In the genomic region with DNA sequence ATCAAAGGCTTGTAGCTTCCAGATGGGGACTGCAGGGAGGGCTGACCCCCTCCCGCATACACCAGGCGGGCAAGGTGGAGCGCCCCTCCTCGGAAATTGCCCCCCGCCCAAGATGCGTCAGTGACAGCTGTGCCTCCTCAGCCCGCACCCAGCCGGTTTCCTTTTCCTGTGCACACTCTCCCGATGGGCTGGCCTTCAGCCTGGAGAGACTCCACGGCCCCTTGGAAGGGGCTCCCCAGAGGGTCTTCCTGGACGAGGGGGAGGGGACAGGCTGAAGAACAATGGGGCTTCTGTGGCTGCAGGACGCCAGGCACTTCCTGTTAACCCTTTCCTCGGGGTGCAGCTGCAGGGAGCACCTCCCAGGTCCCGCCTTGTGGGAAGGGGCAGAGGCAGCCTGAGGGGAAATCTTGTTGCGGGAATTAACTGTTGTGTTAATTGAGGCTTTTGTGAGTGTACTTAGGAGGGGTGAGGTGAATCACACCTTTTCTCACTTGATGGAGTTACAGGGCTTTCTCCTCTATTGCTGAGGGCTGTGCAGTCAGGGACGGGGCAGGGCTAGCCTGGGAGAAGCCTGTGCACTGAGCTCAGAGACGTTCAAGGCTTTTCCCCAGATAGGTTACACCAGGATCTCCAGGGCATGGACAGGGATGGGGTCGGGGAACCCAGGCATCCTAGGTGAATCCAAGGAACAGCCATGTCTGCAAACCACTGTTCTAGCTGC, we compare ENCODE assay signal across 1 cellular context.
TF ChIP-seq lines count a peak whose summit lies in the region.

No MANE protein-coding gene starts in this region.

TF ChIP-seq in HepG2, 621 proteins besides CTCF, POLR2A, EP300 and RAD21 (continued from another document and continues in another):
- TF ChIP-seq, protein P1, sequence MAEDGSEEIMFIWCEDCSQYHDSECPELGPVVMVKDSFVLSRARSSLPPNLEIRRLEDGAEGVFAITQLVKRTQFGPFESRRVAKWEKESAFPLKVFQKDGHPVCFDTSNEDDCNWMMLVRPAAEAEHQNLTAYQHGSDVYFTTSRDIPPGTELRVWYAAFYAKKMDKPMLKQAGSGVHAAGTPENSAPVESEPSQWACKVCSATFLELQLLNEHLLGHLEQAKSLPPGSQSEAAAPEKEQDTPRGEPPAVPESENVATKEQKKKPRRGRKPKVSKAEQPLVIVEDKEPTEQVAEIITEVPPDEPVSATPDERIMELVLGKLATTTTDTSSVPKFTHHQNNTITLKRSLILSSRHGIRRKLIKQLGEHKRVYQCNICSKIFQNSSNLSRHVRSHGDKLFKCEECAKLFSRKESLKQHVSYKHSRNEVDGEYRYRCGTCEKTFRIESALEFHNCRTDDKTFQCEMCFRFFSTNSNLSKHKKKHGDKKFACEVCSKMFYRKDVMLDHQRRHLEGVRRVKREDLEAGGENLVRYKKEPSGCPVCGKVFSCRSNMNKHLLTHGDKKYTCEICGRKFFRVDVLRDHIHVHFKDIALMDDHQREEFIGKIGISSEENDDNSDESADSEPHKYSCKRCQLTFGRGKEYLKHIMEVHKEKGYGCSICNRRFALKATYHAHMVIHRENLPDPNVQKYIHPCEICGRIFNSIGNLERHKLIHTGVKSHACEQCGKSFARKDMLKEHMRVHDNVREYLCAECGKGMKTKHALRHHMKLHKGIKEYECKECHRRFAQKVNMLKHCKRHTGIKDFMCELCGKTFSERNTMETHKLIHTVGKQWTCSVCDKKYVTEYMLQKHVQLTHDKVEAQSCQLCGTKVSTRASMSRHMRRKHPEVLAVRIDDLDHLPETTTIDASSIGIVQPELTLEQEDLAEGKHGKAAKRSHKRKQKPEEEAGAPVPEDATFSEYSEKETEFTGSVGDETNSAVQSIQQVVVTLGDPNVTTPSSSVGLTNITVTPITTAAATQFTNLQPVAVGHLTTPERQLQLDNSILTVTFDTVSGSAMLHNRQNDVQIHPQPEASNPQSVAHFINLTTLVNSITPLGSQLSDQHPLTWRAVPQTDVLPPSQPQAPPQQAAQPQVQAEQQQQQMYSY (CRISPR knock-in tag; IDR thresholded peaks at IDR 0.05): no peak
- TF ChIP-seq RFX3 (CRISPR knock-in tag; IDR thresholded peaks at IDR 0.05) (no peak), LCORL (IDR thresholded peaks at IDR 0.05) (no peak), LCORL (CRISPR knock-in tag; IDR thresholded peaks at IDR 0.05) (peak; percentile 84; the same call in 1 of the 2 replicates), PAX8 (CRISPR knock-in tag; IDR thresholded peaks at IDR 0.05; ENCODE audit: borderline replicate concordance) (no peak), ZNF549 (CRISPR knock-in tag; IDR thresholded peaks at IDR 0.05) (no peak), ZNF530 (CRISPR knock-in tag; IDR thresholded peaks at IDR 0.05; ENCODE audit: low read depth) (no peak), ZNF546 (CRISPR knock-in tag; conservative IDR thresholded peaks at IDR 0.05) (0 out of 2 replicates have a peak, but pooled peaks have one; percentile 13), HNF4G (IDR thresholded peaks at IDR 0.05; ENCODE audit: borderline replicate concordance, low read depth, low read length) (peak; percentile 68; the same call in 1 of the 2 replicates), HNF4G (CRISPR knock-in tag; IDR thresholded peaks at IDR 0.05; ENCODE audit: borderline replicate concordance, low read depth) (no peak; the same call in 1 of the 2 replicates), ZFP1 (CRISPR knock-in tag; IDR thresholded peaks at IDR 0.05) (peak; percentile 53; the same call in 1 of the 2 replicates), MATR3 (CRISPR knock-in tag; IDR thresholded peaks at IDR 0.05) (no peak), ZNF672 (CRISPR knock-in tag; IDR thresholded peaks at IDR 0.05) (no peak), ZBTB20 (CRISPR knock-in tag; IDR thresholded peaks at IDR 0.05; ENCODE audit: borderline replicate concordance, low read depth) (no peak), ZNF841 (CRISPR knock-in tag; IDR thresholded peaks at IDR 0.05; ENCODE audit: borderline replicate concordance) (no peak), NFE2L1 (CRISPR knock-in tag; IDR thresholded peaks at IDR 0.05; ENCODE audit: borderline replicate concordance) (no peak), KLF13 (CRISPR knock-in tag; IDR thresholded peaks at IDR 0.05) (no peak), RARG (CRISPR knock-in tag; IDR thresholded peaks at IDR 0.05; ENCODE audit: low read depth) (0 out of 2 replicates have a peak, but pooled peaks have one; percentile 55), CBX2 (IDR thresholded peaks at IDR 0.05; ENCODE audit: low read depth, low read length) (no peak), CBX2 (CRISPR knock-in tag; IDR thresholded peaks at IDR 0.05; ENCODE audit: low read depth) (no peak), ELF3 (CRISPR knock-in tag; IDR thresholded peaks at IDR 0.05) (peak; percentile 100), ZNF354B (CRISPR knock-in tag; IDR thresholded peaks at IDR 0.05) (no peak), KDM4B (CRISPR knock-in tag; IDR thresholded peaks at IDR 0.05) (peak; percentile 85), SIN3A (IDR thresholded peaks at IDR 0.05; ENCODE audit: borderline replicate concordance, low read depth, low read length) (peak; percentile 84), ZNF33B (CRISPR knock-in tag; IDR thresholded peaks at IDR 0.05) (no peak), MTF2 (CRISPR knock-in tag; IDR thresholded peaks at IDR 0.05; ENCODE audit: borderline replicate concordance) (no peak), SRSF9 (IDR thresholded peaks at IDR 0.05; ENCODE audit: borderline replicate concordance, insufficient read depth, low read depth, low read length, poor library complexity, severe bottlenecking) (no peak), ZNF761 (CRISPR knock-in tag; conservative IDR thresholded peaks at IDR 0.05) (no peak), SKI (IDR thresholded peaks at IDR 0.05; ENCODE audit: partially characterized antibody) (peak; percentile 49), ZNF235 (CRISPR knock-in tag; IDR thresholded peaks at IDR 0.05; ENCODE audit: borderline replicate concordance) (no peak), ZIK1 (CRISPR knock-in tag; IDR thresholded peaks at IDR 0.05; ENCODE audit: borderline replicate concordance, low read depth) (peak; percentile 63; the same call in 1 of the 2 replicates), RCOR2 (CRISPR knock-in tag; IDR thresholded peaks at IDR 0.05) (0 out of 2 replicates have a peak, but pooled peaks have one; percentile 49), ZNF446 (CRISPR knock-in tag; IDR thresholded peaks at IDR 0.05) (no peak), ZMAT3 (CRISPR knock-in tag; conservative IDR thresholded peaks at IDR 0.05) (peak; percentile 65; the same call in 1 of the 2 replicates), SP1 (IDR thresholded peaks at IDR 0.05) (no peak), SP1 (CRISPR knock-in tag; IDR thresholded peaks at IDR 0.05) (peak; percentile 40; the same call in 1 of the 2 replicates), NFRKB (IDR thresholded peaks at IDR 0.05) (no peak), ZNF10 (CRISPR knock-in tag; IDR thresholded peaks at IDR 0.05; ENCODE audit: borderline replicate concordance, low read depth) (no peak), ZC3H4 (CRISPR knock-in tag; IDR thresholded peaks at IDR 0.05; ENCODE audit: borderline replicate concordance) (no peak), CBX1 (IDR thresholded peaks at IDR 0.05; ENCODE audit: low read depth) (peak; percentile 69), NFIC (IDR thresholded peaks at IDR 0.05; ENCODE audit: low read length) (peak; percentile 60; the same call in 1 of the 2 replicates), ZNF607 (CRISPR knock-in tag; IDR thresholded peaks at IDR 0.05; ENCODE audit: borderline replicate concordance) (peak; percentile 74; the same call in 1 of the 2 replicates), ZNF577 (CRISPR knock-in tag; IDR thresholded peaks at IDR 0.05; ENCODE audit: borderline replicate concordance, low read depth) (no peak), KAT8 (CRISPR knock-in tag; IDR thresholded peaks at IDR 0.05) (peak; percentile 89), CBX5 (CRISPR knock-in tag; IDR thresholded peaks at IDR 0.05; ENCODE audit: borderline replicate concordance) (peak; percentile 70; the same call in 1 of the 2 replicates), GABPB1 (CRISPR knock-in tag; IDR thresholded peaks at IDR 0.05) (peak; percentile 90)
- TF ChIP-seq, protein P2, sequence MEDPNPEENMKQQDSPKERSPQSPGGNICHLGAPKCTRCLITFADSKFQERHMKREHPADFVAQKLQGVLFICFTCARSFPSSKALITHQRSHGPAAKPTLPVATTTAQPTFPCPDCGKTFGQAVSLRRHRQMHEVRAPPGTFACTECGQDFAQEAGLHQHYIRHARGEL (CRISPR knock-in tag; IDR thresholded peaks at IDR 0.05): no peak
- TF ChIP-seq, protein P3, sequence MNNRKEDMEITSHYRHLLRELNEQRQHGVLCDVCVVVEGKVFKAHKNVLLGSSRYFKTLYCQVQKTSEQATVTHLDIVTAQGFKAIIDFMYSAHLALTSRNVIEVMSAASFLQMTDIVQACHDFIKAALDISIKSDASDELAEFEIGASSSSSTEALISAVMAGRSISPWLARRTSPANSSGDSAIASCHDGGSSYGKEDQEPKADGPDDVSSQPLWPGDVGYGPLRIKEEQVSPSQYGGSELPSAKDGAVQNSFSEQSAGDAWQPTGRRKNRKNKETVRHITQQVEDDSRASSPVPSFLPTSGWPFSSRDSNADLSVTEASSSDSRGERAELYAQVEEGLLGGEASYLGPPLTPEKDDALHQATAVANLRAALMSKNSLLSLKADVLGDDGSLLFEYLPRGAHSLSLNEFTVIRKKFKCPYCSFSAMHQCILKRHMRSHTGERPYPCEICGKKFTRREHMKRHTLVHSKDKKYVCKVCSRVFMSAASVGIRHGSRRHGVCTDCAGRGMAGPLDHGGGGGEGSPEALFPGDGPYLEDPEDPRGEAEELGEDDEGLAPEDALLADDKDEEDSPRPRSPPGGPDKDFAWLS (CRISPR knock-in tag; IDR thresholded peaks at IDR 0.05; ENCODE audit: borderline replicate concordance): no peak
- TF ChIP-seq, protein P4, sequence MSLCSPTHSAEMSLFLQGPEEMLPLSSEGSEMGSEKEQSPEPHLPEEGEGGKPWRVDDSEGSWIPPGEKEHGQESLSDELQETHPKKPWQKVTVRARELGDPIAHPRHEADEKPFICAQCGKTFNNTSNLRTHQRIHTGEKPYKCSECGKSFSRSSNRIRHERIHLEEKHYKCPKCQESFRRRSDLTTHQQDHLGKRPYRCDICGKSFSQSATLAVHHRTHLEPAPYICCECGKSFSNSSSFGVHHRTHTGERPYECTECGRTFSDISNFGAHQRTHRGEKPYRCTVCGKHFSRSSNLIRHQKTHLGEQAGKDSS (CRISPR knock-in tag; IDR thresholded peaks at IDR 0.05; ENCODE audit: borderline replicate concordance, low read depth): peak; percentile 63
- TF ChIP-seq, protein P5, sequence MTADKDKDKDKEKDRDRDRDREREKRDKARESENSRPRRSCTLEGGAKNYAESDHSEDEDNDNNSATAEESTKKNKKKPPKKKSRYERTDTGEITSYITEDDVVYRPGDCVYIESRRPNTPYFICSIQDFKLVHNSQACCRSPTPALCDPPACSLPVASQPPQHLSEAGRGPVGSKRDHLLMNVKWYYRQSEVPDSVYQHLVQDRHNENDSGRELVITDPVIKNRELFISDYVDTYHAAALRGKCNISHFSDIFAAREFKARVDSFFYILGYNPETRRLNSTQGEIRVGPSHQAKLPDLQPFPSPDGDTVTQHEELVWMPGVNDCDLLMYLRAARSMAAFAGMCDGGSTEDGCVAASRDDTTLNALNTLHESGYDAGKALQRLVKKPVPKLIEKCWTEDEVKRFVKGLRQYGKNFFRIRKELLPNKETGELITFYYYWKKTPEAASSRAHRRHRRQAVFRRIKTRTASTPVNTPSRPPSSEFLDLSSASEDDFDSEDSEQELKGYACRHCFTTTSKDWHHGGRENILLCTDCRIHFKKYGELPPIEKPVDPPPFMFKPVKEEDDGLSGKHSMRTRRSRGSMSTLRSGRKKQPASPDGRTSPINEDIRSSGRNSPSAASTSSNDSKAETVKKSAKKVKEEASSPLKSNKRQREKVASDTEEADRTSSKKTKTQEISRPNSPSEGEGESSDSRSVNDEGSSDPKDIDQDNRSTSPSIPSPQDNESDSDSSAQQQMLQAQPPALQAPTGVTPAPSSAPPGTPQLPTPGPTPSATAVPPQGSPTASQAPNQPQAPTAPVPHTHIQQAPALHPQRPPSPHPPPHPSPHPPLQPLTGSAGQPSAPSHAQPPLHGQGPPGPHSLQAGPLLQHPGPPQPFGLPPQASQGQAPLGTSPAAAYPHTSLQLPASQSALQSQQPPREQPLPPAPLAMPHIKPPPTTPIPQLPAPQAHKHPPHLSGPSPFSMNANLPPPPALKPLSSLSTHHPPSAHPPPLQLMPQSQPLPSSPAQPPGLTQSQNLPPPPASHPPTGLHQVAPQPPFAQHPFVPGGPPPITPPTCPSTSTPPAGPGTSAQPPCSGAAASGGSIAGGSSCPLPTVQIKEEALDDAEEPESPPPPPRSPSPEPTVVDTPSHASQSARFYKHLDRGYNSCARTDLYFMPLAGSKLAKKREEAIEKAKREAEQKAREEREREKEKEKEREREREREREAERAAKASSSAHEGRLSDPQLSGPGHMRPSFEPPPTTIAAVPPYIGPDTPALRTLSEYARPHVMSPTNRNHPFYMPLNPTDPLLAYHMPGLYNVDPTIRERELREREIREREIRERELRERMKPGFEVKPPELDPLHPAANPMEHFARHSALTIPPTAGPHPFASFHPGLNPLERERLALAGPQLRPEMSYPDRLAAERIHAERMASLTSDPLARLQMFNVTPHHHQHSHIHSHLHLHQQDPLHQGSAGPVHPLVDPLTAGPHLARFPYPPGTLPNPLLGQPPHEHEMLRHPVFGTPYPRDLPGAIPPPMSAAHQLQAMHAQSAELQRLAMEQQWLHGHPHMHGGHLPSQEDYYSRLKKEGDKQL (CRISPR knock-in tag; IDR thresholded peaks at IDR 0.05; ENCODE audit: low read depth): no peak
- TF ChIP-seq, protein P6, sequence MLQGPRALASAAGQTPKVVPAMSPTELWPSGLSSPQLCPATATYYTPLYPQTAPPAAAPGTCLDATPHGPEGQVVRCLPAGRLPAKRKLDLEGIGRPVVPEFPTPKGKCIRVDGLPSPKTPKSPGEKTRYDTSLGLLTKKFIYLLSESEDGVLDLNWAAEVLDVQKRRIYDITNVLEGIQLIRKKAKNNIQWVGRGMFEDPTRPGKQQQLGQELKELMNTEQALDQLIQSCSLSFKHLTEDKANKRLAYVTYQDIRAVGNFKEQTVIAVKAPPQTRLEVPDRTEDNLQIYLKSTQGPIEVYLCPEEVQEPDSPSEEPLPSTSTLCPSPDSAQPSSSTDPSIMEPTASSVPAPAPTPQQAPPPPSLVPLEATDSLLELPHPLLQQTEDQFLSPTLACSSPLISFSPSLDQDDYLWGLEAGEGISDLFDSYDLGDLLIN (CRISPR knock-in tag; IDR thresholded peaks at IDR 0.05; ENCODE audit: borderline replicate concordance): no peak
- TF ChIP-seq, protein P7, sequence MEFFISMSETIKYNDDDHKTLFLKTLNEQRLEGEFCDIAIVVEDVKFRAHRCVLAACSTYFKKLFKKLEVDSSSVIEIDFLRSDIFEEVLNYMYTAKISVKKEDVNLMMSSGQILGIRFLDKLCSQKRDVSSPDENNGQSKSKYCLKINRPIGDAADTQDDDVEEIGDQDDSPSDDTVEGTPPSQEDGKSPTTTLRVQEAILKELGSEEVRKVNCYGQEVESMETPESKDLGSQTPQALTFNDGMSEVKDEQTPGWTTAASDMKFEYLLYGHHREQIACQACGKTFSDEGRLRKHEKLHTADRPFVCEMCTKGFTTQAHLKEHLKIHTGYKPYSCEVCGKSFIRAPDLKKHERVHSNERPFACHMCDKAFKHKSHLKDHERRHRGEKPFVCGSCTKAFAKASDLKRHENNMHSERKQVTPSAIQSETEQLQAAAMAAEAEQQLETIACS (CRISPR knock-in tag; IDR thresholded peaks at IDR 0.05): no peak
